ENCODE assay signal across 12 cellular contexts in the genomic region with DNA sequence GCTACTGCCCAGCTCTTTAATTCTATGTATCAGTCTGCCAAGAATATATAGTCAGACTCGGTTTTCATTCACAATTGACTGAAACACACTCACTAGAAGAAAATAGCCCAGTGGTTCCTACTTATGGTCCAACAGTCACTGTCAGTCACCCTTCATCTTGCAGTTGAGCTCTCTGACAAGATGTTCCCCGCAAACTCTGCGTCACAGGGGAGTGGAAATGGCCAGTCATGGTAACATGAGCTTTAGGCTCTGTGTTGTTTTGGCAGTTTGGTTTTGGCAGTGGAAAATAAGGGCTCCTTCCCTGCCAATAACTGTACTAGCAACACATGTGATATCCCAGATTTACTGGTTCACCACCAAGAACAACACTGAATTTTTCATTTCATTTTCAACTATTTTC.
DNase-seq lines count a peak whose midpoint lies in the region; ATAC-seq and TF ChIP-seq lines count a peak whose summit lies in the region.
"Had no signal": no experiment of that assay in that cellular context is flagged by ENCODE, and none has a peak within 500 bp of the region (broad histone marks: within the 10 kb centered on the region; RNA-seq: fewer than 3 reads in every experiment).

No MANE protein-coding gene starts in this region.

- CTCF ChIA-PET in activated naive CD4-positive, alpha-beta T cell treated with anti-CD3 and anti-CD28 coated beads for 36 hours (lab: Charles Lee), result no interaction called here

- no peak overlapping the region for H3K4me2 ChIP-seq in BLaER1
- H3K4me2 ChIP-seq: PC-9 had no signal

- H3K36me3 ChIP-seq in BLaER1, result peaks cover 86% of the 10 kb centered on the region
- no peaks in the 10 kb centered on the region for H3K36me3 ChIP-seq in effector memory CD4-positive, alpha-beta T cell (ENCODE audit: control insufficient read depth, insufficient read depth, low read length)

- H3K27me3 Mint-ChIP-seq in activated naive CD4-positive, alpha-beta T cell treated with anti-CD3 and anti-CD28 coated beads for 36 hours (ENCODE audit: low read depth), result no peaks in the 10 kb centered on the region

- TF ChIP-seq CTCF in astrocyte of the spinal cord (IDR thresholded peaks at IDR 0.05; ENCODE audit: low read depth, low read length), result no peak
- TF ChIP-seq CTCF in foreskin keratinocyte (conservative IDR thresholded peaks at IDR 0.05), result no peak

- in situ Hi-C loops in astrocyte of the spinal cord (cut with HindIII; ENCODE audit: low sequenced_read_pairs), result no loop called here

- DNase-seq in astrocyte of the spinal cord (ENCODE audit: low read depth, low spot score) (peak; percentile 68), foreskin keratinocyte (no peak), skeletal muscle cell (ENCODE audit: low read depth) (peak; percentile 79), NCI-H2029 treated with DMSO at 0.1 percent for 48 hours (lab: John Stamatoyannopoulos, UW) (no peak)
- DNase-seq in activated naive CD4-positive, alpha-beta T cell treated with anti-CD3 and anti-CD28 coated beads for 36 hours, result no peak
- no peak for DNase-seq in effector memory CD4-positive, alpha-beta T cell
- DNase-seq: activated CD4-positive, alpha-beta T cell treated with anti-CD3 and anti-CD28 coated beads, Interleukin-2, amount 50 U/mL, for 48 hours; PC-9; T-helper 17 cell had no signal

- H3K9me3 Mint-ChIP-seq in activated naive CD4-positive, alpha-beta T cell treated with anti-CD3 and anti-CD28 coated beads for 36 hours, result no peaks in the 10 kb centered on the region

- peaks cover 24% of the 10 kb centered on the region for H3K4me1 ChIP-seq in BLaER1
- no peaks in the 10 kb centered on the region for H3K4me1 ChIP-seq in foreskin keratinocyte
- H3K4me1 ChIP-seq in effector memory CD4-positive, alpha-beta T cell (ENCODE audit: control insufficient read depth, insufficient read depth, low read length, poor library complexity, severe bottlenecking), result no peaks in the 10 kb centered on the region
- H3K4me1 ChIP-seq: upper lobe of left lung had no signal

- peaks cover 9% of the 10 kb centered on the region for H3K4me1 Mint-ChIP-seq in activated naive CD4-positive, alpha-beta T cell treated with anti-CD3 and anti-CD28 coated beads for 36 hours (ENCODE audit: low read depth)

- intact Hi-C loops in activated naive CD4-positive, alpha-beta T cell treated with anti-CD3 and anti-CD28 coated beads for 36 hours (cut with micrococcal nuclease), result loop anchor here (1.0 kb wide), 1 partner anchor 21 kb away; no protein-coding TSS in a partner anchor

- H3K9me3 ChIP-seq in BLaER1, result no peaks in the 10 kb centered on the region
- H3K9me3 ChIP-seq in effector memory CD4-positive, alpha-beta T cell (ENCODE audit: control insufficient read depth, low read length), result no peaks in the 10 kb centered on the region
- H3K9me3 ChIP-seq: upper lobe of left lung had no signal

- ATAC-seq in foreskin keratinocyte (peak; percentile 33), HG03097 (IDR thresholded peaks at IDR 0.05; ENCODE audit: low FRiP score, unreplicated experiment) (no peak)

- H3K4me3 ChIP-seq in BLaER1 (no peak overlapping the region), astrocyte of the spinal cord (ENCODE audit: low read depth, low read length) (no peak overlapping the region), skeletal muscle cell (ENCODE audit: low read depth, low read length) (no peak overlapping the region)
- no peak overlapping the region for H3K4me3 ChIP-seq in effector memory CD4-positive, alpha-beta T cell (ENCODE audit: insufficient read depth, low read depth, low read length, poor library complexity, severe bottlenecking)
- H3K4me3 ChIP-seq: PC-9, upper lobe of left lung had no signal

- no peaks in the 10 kb centered on the region for H4K20me1 ChIP-seq in BLaER1

- H3K9ac ChIP-seq in BLaER1, result no peak overlapping the region

- no peaks in the 10 kb centered on the region for H3K36me3 Mint-ChIP-seq in activated naive CD4-positive, alpha-beta T cell treated with anti-CD3 and anti-CD28 coated beads for 36 hours (ENCODE audit: low read depth)

- no peak overlapping the region for H3K4me3 Mint-ChIP-seq in activated naive CD4-positive, alpha-beta T cell treated with anti-CD3 and anti-CD28 coated beads for 36 hours
- H3K4me3 Mint-ChIP-seq: T-helper 17 cell had no signal

- H3K27ac ChIP-seq in BLaER1 (peak overlapping the region; percentile 45; the same call in 1 of the 2 replicates), foreskin keratinocyte (no peak overlapping the region)
- no peak overlapping the region for H3K27ac ChIP-seq in effector memory CD4-positive, alpha-beta T cell (ENCODE audit: insufficient read depth, low read length, poor library complexity, severe bottlenecking)
- H3K27ac ChIP-seq: PC-9 had no signal

- no peak overlapping the region for H3K27ac Mint-ChIP-seq in activated naive CD4-positive, alpha-beta T cell treated with anti-CD3 and anti-CD28 coated beads for 36 hours
- H3K27ac Mint-ChIP-seq: T-helper 17 cell had no signal

- H3K27me3 ChIP-seq in BLaER1 (no peaks in the 10 kb centered on the region), foreskin keratinocyte (no peaks in the 10 kb centered on the region)
- no peaks in the 10 kb centered on the region for H3K27me3 ChIP-seq in effector memory CD4-positive, alpha-beta T cell (replicated peaks; ENCODE audit: control insufficient read depth, insufficient read depth, low read length, poor library complexity, severe bottlenecking)
- H3K27me3 ChIP-seq: upper lobe of left lung had no signal

Comparison
In these comparisons a context has a peak if more than half of its experiments do, and no peak if none do; other contexts are left out.
1. DNase-seq: peak in astrocyte of the spinal cord (single experiment) and skeletal muscle cell (single experiment); none in foreskin keratinocyte (0 of 2), activated naive CD4-positive, alpha-beta T cell treated with anti-CD3 and anti-CD28 coated beads for 36 hours (single experiment), NCI-H2029 treated with DMSO at 0.1 percent for 48 hours (single experiment) and effector memory CD4-positive, alpha-beta T cell (0 of 3).